ENCODE assay signal across 8 cellular contexts in genomic region chr1:210738256-210738655, GRCh38.
"Had no signal": no experiment of that assay in that cellular context is flagged by ENCODE, and none has a peak within 500 bp of the region (broad histone marks: within the 10 kb centered on the region; RNA-seq: fewer than 3 reads in every experiment).

No MANE protein-coding gene starts in this region.

- H3K36me3 ChIP-seq: HAP-1 had no signal

- H3K4me1 ChIP-seq: HAP-1 had no signal

- H3K4me3 ChIP-seq: HAP-1, K562 had no signal

- ATAC-seq: HCT116, K562 had no signal

- DNase-seq: GOT3, H7, HFFc6, IMR-90 had no signal

- H3K9me3 ChIP-seq: HAP-1 had no signal

- FAIRE-seq: K562 had no signal

- H3K27ac ChIP-seq: HL-60 had no signal
